In the genomic region with DNA sequence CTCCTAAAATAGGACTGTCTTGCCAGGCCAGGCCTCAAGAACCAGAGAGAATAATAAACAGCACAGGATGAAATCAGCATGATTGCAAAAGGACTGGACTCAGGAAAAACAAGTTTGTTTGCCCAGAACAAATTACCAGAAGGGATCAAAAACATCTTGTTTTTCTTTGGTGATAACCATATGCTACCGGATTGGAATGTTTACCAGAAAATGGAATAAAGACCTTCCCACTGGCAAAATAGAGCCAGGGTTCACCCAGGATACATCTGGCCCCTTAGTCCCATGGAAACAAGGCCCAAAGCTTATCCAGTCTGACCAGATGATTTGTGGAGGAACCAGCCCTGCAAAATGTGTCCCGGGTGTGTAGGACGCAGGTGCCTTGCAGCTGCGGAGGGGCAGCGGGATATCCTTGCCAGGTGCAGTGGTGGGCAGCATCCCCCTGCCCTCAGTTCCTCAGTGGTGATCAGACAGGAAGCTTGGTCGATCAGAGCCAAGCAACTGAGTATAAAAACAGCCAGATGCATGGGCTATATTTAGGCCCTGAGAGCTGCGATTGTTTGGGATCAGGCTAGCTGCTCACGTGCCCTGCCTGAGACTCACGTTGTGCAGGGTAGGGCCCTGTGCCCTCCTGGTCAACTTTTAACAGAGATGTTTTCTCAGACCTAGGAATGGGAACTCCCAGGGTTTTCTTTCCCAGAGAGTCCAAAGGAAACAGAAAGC, we compare ENCODE assay signal across 1 cellular context.
A peak's percentile ranks its signal among the peaks of the same experiment; 100 is the strongest.
TF ChIP-seq lines count a peak whose summit lies in the region.

No MANE protein-coding gene starts in this region.

TF ChIP-seq in HepG2, 621 proteins besides CTCF, POLR2A, EP300 and RAD21 (continued from another document and continues in another):
- TF ChIP-seq ARHGAP35 (CRISPR knock-in tag; IDR thresholded peaks at IDR 0.05; ENCODE audit: borderline replicate concordance) = no peak
- TF ChIP-seq ZNF367 (CRISPR knock-in tag; IDR thresholded peaks at IDR 0.05; ENCODE audit: borderline replicate concordance) = no peak
- TF ChIP-seq ZNF329 (CRISPR knock-in tag; IDR thresholded peaks at IDR 0.05; ENCODE audit: low read depth) = no peak
- TF ChIP-seq ZNF235 (CRISPR knock-in tag; IDR thresholded peaks at IDR 0.05; ENCODE audit: borderline replicate concordance) = no peak
- no peak for TF ChIP-seq ZNF660 (CRISPR knock-in tag; IDR thresholded peaks at IDR 0.05; ENCODE audit: borderline replicate concordance, low read depth)
- no peak for TF ChIP-seq ETV6 (CRISPR knock-in tag; conservative IDR thresholded peaks at IDR 0.05)
- no peak for TF ChIP-seq ZFP90 (CRISPR knock-in tag; IDR thresholded peaks at IDR 0.05; ENCODE audit: borderline replicate concordance)
- peak; percentile 83 for TF ChIP-seq ZNF224 (CRISPR knock-in tag; IDR thresholded peaks at IDR 0.05)
- TF ChIP-seq RBM39 (IDR thresholded peaks at IDR 0.05; ENCODE audit: low read depth, low read length, poor library complexity, severe bottlenecking) = peak; percentile 25
- TF ChIP-seq EHMT2 (IDR thresholded peaks at IDR 0.05; ENCODE audit: borderline replicate concordance, low read depth, low read length) = no peak
- TF ChIP-seq, protein P1, sequence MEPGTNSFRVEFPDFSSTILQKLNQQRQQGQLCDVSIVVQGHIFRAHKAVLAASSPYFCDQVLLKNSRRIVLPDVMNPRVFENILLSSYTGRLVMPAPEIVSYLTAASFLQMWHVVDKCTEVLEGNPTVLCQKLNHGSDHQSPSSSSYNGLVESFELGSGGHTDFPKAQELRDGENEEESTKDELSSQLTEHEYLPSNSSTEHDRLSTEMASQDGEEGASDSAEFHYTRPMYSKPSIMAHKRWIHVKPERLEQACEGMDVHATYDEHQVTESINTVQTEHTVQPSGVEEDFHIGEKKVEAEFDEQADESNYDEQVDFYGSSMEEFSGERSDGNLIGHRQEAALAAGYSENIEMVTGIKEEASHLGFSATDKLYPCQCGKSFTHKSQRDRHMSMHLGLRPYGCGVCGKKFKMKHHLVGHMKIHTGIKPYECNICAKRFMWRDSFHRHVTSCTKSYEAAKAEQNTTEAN (CRISPR knock-in tag; conservative IDR thresholded peaks at IDR 0.05) = 0 out of 2 replicates have a peak, but pooled peaks have one; percentile 42
- TF ChIP-seq ZNF781 (CRISPR knock-in tag; IDR thresholded peaks at IDR 0.05; ENCODE audit: borderline replicate concordance, not compliant biosample characterization) = no peak
- no peak for TF ChIP-seq ATF7 (IDR thresholded peaks at IDR 0.05)
- no peak for TF ChIP-seq ATF7 (CRISPR knock-in tag; IDR thresholded peaks at IDR 0.05)
- TF ChIP-seq SIN3B (IDR thresholded peaks at IDR 0.05; ENCODE audit: low read length) = no peak
- TF ChIP-seq RERE (CRISPR knock-in tag; IDR thresholded peaks at IDR 0.05; ENCODE audit: low read depth) = peak; percentile 71
- TF ChIP-seq FOXK2 (IDR thresholded peaks at IDR 0.05) = peak; percentile 81
- TF ChIP-seq ZNF776 (CRISPR knock-in tag; IDR thresholded peaks at IDR 0.05) = no peak
- TF ChIP-seq E2F1 (CRISPR knock-in tag; IDR thresholded peaks at IDR 0.05) = no peak
- TF ChIP-seq, protein P2, sequence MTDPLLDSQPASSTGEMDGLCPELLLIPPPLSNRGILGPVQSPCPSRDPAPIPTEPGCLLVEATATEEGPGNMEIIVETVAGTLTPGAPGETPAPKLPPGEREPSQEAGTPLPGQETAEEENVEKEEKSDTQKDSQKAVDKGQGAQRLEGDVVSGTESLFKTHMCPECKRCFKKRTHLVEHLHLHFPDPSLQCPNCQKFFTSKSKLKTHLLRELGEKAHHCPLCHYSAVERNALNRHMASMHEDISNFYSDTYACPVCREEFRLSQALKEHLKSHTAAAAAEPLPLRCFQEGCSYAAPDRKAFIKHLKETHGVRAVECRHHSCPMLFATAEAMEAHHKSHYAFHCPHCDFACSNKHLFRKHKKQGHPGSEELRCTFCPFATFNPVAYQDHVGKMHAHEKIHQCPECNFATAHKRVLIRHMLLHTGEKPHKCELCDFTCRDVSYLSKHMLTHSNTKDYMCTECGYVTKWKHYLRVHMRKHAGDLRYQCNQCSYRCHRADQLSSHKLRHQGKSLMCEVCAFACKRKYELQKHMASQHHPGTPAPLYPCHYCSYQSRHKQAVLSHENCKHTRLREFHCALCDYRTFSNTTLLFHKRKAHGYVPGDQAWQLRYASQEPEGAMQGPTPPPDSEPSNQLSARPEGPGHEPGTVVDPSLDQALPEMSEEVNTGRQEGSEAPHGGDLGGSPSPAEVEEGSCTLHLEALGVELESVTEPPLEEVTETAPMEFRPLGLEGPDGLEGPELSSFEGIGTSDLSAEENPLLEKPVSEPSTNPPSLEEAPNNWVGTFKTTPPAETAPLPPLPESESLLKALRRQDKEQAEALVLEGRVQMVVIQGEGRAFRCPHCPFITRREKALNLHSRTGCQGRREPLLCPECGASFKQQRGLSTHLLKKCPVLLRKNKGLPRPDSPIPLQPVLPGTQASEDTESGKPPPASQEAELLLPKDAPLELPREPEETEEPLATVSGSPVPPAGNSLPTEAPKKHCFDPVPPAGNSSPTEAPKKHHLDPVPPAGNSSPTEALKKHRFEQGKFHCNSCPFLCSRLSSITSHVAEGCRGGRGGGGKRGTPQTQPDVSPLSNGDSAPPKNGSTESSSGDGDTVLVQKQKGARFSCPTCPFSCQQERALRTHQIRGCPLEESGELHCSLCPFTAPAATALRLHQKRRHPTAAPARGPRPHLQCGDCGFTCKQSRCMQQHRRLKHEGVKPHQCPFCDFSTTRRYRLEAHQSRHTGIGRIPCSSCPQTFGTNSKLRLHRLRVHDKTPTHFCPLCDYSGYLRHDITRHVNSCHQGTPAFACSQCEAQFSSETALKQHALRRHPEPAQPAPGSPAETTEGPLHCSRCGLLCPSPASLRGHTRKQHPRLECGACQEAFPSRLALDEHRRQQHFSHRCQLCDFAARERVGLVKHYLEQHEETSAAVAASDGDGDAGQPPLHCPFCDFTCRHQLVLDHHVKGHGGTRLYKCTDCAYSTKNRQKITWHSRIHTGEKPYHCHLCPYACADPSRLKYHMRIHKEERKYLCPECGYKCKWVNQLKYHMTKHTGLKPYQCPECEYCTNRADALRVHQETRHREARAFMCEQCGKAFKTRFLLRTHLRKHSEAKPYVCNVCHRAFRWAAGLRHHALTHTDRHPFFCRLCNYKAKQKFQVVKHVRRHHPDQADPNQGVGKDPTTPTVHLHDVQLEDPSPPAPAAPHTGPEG (CRISPR knock-in tag; IDR thresholded peaks at IDR 0.05) = peak; percentile 0; the same call in 1 of the 2 replicates
- TF ChIP-seq CEBPB (IDR thresholded peaks at IDR 0.05; ENCODE audit: borderline replicate concordance, low read depth, low read length) = peak; percentile 83; the same call in 1 of the 2 replicates
- no peak for TF ChIP-seq ZFP62 (CRISPR knock-in tag; IDR thresholded peaks at IDR 0.05)
- TF ChIP-seq CBX5 (CRISPR knock-in tag; IDR thresholded peaks at IDR 0.05; ENCODE audit: borderline replicate concordance) = 0 out of 2 replicates have a peak, but pooled peaks have one; percentile 43
- TF ChIP-seq MXI1 (IDR thresholded peaks at IDR 0.05; ENCODE audit: borderline replicate concordance, low read depth, low read length) = no peak; the same call in 2 of the 3 replicates
- TF ChIP-seq ZNF431 (CRISPR knock-in tag; IDR thresholded peaks at IDR 0.05; ENCODE audit: borderline replicate concordance, low read depth) = peak; percentile 29; the same call in 1 of the 2 replicates
- TF ChIP-seq ZNF672 (CRISPR knock-in tag; IDR thresholded peaks at IDR 0.05) = no peak
- no peak for TF ChIP-seq ZNF670 (CRISPR knock-in tag; IDR thresholded peaks at IDR 0.05; ENCODE audit: borderline replicate concordance)
- TF ChIP-seq, protein P3, sequence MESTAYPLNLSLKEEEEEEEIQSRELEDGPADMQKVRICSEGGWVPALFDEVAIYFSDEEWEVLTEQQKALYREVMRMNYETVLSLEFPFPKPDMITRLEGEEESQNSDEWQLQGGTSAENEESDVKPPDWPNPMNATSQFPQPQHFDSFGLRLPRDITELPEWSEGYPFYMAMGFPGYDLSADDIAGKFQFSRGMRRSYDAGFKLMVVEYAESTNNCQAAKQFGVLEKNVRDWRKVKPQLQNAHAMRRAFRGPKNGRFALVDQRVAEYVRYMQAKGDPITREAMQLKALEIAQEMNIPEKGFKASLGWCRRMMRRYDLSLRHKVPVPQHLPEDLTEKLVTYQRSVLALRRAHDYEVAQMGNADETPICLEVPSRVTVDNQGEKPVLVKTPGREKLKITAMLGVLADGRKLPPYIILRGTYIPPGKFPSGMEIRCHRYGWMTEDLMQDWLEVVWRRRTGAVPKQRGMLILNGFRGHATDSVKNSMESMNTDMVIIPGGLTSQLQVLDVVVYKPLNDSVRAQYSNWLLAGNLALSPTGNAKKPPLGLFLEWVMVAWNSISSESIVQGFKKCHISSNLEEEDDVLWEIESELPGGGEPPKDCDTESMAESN (CRISPR knock-in tag; conservative IDR thresholded peaks at IDR 0.05) = peak; percentile 63
- TF ChIP-seq, protein P4, sequence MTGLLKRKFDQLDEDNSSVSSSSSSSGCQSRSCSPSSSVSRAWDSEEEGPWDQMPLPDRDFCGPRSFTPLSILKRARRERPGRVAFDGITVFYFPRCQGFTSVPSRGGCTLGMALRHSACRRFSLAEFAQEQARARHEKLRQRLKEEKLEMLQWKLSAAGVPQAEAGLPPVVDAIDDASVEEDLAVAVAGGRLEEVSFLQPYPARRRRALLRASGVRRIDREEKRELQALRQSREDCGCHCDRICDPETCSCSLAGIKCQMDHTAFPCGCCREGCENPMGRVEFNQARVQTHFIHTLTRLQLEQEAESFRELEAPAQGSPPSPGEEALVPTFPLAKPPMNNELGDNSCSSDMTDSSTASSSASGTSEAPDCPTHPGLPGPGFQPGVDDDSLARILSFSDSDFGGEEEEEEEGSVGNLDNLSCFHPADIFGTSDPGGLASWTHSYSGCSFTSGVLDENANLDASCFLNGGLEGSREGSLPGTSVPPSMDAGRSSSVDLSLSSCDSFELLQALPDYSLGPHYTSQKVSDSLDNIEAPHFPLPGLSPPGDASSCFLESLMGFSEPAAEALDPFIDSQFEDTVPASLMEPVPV (CRISPR knock-in tag; IDR thresholded peaks at IDR 0.05) = peak; percentile 88
- TF ChIP-seq CCAR2 (optimal IDR thresholded peaks at IDR 0.05; ENCODE audit: low read depth, low read length) = no peak
- TF ChIP-seq SIX4 (CRISPR knock-in tag; IDR thresholded peaks at IDR 0.05) = peak; percentile 69; the same call in 1 of the 2 replicates
- no peak for TF ChIP-seq SP4 (CRISPR knock-in tag; IDR thresholded peaks at IDR 0.05)
- TF ChIP-seq, protein P5, sequence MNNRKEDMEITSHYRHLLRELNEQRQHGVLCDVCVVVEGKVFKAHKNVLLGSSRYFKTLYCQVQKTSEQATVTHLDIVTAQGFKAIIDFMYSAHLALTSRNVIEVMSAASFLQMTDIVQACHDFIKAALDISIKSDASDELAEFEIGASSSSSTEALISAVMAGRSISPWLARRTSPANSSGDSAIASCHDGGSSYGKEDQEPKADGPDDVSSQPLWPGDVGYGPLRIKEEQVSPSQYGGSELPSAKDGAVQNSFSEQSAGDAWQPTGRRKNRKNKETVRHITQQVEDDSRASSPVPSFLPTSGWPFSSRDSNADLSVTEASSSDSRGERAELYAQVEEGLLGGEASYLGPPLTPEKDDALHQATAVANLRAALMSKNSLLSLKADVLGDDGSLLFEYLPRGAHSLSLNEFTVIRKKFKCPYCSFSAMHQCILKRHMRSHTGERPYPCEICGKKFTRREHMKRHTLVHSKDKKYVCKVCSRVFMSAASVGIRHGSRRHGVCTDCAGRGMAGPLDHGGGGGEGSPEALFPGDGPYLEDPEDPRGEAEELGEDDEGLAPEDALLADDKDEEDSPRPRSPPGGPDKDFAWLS (CRISPR knock-in tag; IDR thresholded peaks at IDR 0.05; ENCODE audit: borderline replicate concordance) = no peak
- TF ChIP-seq ZNF629 (CRISPR knock-in tag; conservative IDR thresholded peaks at IDR 0.05) = no peak
- peak; percentile 67 for TF ChIP-seq ZFY (CRISPR knock-in tag; IDR thresholded peaks at IDR 0.05)
- no peak for TF ChIP-seq ZNF382 (CRISPR knock-in tag; IDR thresholded peaks at IDR 0.05; ENCODE audit: borderline replicate concordance)
- peak; percentile 78 for TF ChIP-seq ZNF878 (CRISPR knock-in tag; IDR thresholded peaks at IDR 0.05)
- no peak for TF ChIP-seq NFE2L1 (CRISPR knock-in tag; IDR thresholded peaks at IDR 0.05; ENCODE audit: borderline replicate concordance)
- no peak for TF ChIP-seq SIN3A (IDR thresholded peaks at IDR 0.05; ENCODE audit: borderline replicate concordance, low read depth, low read length)
- peak; percentile 5; the same call in 1 of the 2 replicates for TF ChIP-seq ZNF7 (CRISPR knock-in tag; IDR thresholded peaks at IDR 0.05)
